9 cellular contexts compared by ENCODE assay signal in the genomic region with DNA sequence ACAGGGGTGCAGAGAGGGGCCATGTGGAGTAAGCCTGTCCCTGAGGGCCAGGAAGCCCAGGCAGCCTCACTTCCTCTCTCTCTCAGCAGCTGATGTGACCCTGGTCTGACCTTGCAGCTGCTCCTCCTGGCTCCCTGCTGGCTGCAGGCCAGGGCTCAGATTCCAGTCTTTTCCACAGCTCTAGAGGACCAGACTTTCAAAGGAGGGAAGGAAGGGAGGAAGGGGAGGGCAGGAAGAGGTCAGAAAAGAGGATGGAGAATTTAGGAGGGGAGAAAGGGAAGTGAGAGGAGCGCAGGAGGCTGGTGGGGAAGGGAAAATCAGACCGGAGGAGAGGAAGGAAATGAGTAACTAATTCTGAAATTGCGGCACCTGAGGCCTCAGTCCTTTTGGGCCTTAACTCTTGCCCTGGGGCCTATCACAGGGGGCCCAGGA.
DNase-seq lines count a peak whose midpoint lies in the region; ATAC-seq and TF ChIP-seq lines count a peak whose summit lies in the region.
"Had no signal": no experiment of that assay in that cellular context is flagged by ENCODE, and none has a peak within 500 bp of the region (broad histone marks: within the 10 kb centered on the region; RNA-seq: fewer than 3 reads in every experiment).

No MANE protein-coding gene starts in this region.

- TF ChIP-seq CTCF in GM20000 (IDR thresholded peaks at IDR 0.05; ENCODE audit: extremely low read depth, missing control alignments), result no peak
- TF ChIP-seq CTCF in cardiac fibroblast (IDR thresholded peaks at IDR 0.05; ENCODE audit: low read depth, low read length), result no peak

- no peak overlapping the region for H3K4me3 ChIP-seq in cardiac fibroblast (replicated peaks in 1 of 2; ENCODE audit: low read depth in 2 of 2, low read length in 2 of 2)
- H3K4me3 ChIP-seq: HAP-1 had no signal

- ATAC-seq in GM21367 (IDR thresholded peaks at IDR 0.05; ENCODE audit: unreplicated experiment), result no peak
- ATAC-seq in activated CD4-positive, CD25-positive, alpha-beta regulatory T cell treated with anti-CD3 and anti-CD28 coated beads, Interleukin-2, amount 50 U/mL, for 24 hours, result no peak

- DNase-seq in COLO668 (lab: John Stamatoyannopoulos, UW; ENCODE audit: unreplicated experiment), result peak; percentile 75
- DNase-seq in GM20000 (ENCODE audit: low spot score), result peak; percentile 65
- DNase-seq in MV-4-11 (lab: John Stamatoyannopoulos, UW), result peak; percentile 91
- DNase-seq in cardiac fibroblast (ENCODE audit: low read depth in 2 of 2), result peak; percentile 44 to 81
- DNase-seq in medulla oblongata (ENCODE audit: extremely low spot score), result peak; percentile 64
- DNase-seq in T-helper 9 cell, result no peak
